In genomic region chr5:175686826-175687225, GRCh38 we compare ENCODE assay signal across 24 cellular contexts. TPM values are rescaled to one million over a fixed set of nuclear protein-coding genes. Genes with fewer than 3 reads are reported as not detected.
DNase-seq lines count a peak whose midpoint lies in the region; ATAC-seq and TF ChIP-seq lines count a peak whose summit lies in the region.
"Had no signal": no experiment of that assay in that cellular context is flagged by ENCODE, and none has a peak within 500 bp of the region (broad histone marks: within the 10 kb centered on the region; RNA-seq: fewer than 3 reads in every experiment).

No MANE protein-coding gene starts in this region.

- H3K4me3 ChIP-seq in body of pancreas = no peak overlapping the region
- no peak overlapping the region for H3K4me3 ChIP-seq in right atrium auricular region
- no peak overlapping the region for H3K4me3 ChIP-seq in osteoblast (ENCODE audit: insufficient read depth, low read length)
- H3K4me3 ChIP-seq: GM12878 had no signal

- peaks cover 61 to 88% of the 10 kb centered on the region in 2 donors for H3K36me3 Mint-ChIP-seq in CD14-positive monocyte

- H3K4me1 ChIP-seq in body of pancreas = peaks cover 12% of the 10 kb centered on the region
- peaks cover 0 to 52% of the 10 kb centered on the region in 2 donors for H3K4me1 ChIP-seq in right atrium auricular region
- H3K4me1 ChIP-seq in osteoblast (ENCODE audit: insufficient read depth, low read length) = no peaks in the 10 kb centered on the region
- H3K4me1 ChIP-seq: BE2C, Caco-2 had no signal

- no peaks in the 10 kb centered on the region for H4K20me1 ChIP-seq in osteoblast (ENCODE audit: insufficient read depth, low read length)

- H3K4me2 ChIP-seq in osteoblast (ENCODE audit: insufficient read depth, low read length) = no peak overlapping the region

- WGBS in body of pancreas, 2 donors = 65 to 67% methylated on average over 8 of the region's 9 CpGs

- intact Hi-C loops in CD14-positive monocyte (cut with micrococcal nuclease) (no loop called here), body of pancreas (cut with DNase I) (no loop called here)

- peak; percentile 37 for DNase-seq in CD14-positive monocyte (ENCODE audit: low spot score)
- no peak for DNase-seq in body of pancreas
- DNase-seq in right atrium auricular region (ENCODE audit: low spot score) = no peak
- peak; percentile 10 for DNase-seq in osteoblast (ENCODE audit: insufficient read length, low spot score, missing footprints)
- no peak for DNase-seq in GM19238 (ENCODE audit: insufficient read length, low spot score)
- DNase-seq in germinal center (ENCODE audit: low spot score) = no peak
- DNase-seq in iPS-NIHi7 (ENCODE audit: extremely low spot score) = no peak
- DNase-seq: BE2C; Caco-2; CD4-positive, alpha-beta T cell; DND-41; H9; HFFc6; KBM-7; MM.1S; NCI-H1048; NCI-H1417 treated with DMSO at 0.1 percent for 48 hours; NCI-H187; NCI-H446; NCI-H526 treated with DMSO at 0.1 percent for 48 hours; SHP77 treated with DMSO at 0.1 percent for 48 hours had no signal

- H3K27me3 ChIP-seq in body of pancreas (no peaks in the 10 kb centered on the region), right atrium auricular region (no peaks in the 10 kb centered on the region), osteoblast (ENCODE audit: insufficient read depth, low read length) (no peaks in the 10 kb centered on the region)

- H2AFZ ChIP-seq in osteoblast (ENCODE audit: low read length) = no peak overlapping the region

- peak; percentile 19 for ATAC-seq in body of pancreas
- no peak for ATAC-seq in HG02588 (IDR thresholded peaks at IDR 0.05; ENCODE audit: unreplicated experiment)
- ATAC-seq: GM12878 had no signal

- H3K27ac ChIP-seq in body of pancreas (no peak overlapping the region), right atrium auricular region (peak overlapping the region; percentile 75 to 91), osteoblast (ENCODE audit: low read depth, low read length) (no peak overlapping the region)

- H3K27ac Mint-ChIP-seq in CD14-positive monocyte = peak overlapping the region; percentile 82 to 100 (median 98)
- H3K27ac Mint-ChIP-seq: H9, HFFc6 had no signal

- no peaks in the 10 kb centered on the region for H3K79me2 ChIP-seq in osteoblast (ENCODE audit: insufficient read depth, low read length)

- H3K9me3 ChIP-seq in body of pancreas = no peaks in the 10 kb centered on the region
- no peaks in the 10 kb centered on the region for H3K9me3 ChIP-seq in right atrium auricular region
- no peaks in the 10 kb centered on the region for H3K9me3 ChIP-seq in osteoblast (ENCODE audit: low read depth, low read length)
- H3K9me3 ChIP-seq: BE2C, Caco-2 had no signal

- peaks cover 0 to 3% (median 2%) of the 10 kb centered on the region in 3 donors for H3K27me3 Mint-ChIP-seq in CD14-positive monocyte (ENCODE audit: low read depth in 3 of 3)
- H3K27me3 Mint-ChIP-seq: CD4-positive, alpha-beta T cell had no signal

- TF ChIP-seq CTCF in CD14-positive monocyte (IDR thresholded peaks at IDR 0.05) (no peak), body of pancreas (IDR thresholded peaks at IDR 0.05) (no peak), right atrium auricular region (IDR thresholded peaks at IDR 0.05) (no peak), osteoblast (IDR thresholded peaks at IDR 0.05; ENCODE audit: extremely low read depth, low read depth, low read length) (no peak)

- peaks cover 73% of the 10 kb centered on the region for H3K4me1 Mint-ChIP-seq in CD14-positive monocyte

- peaks cover 0 to 9% (median 3%) of the 10 kb centered on the region in 7 donors for H3K9me3 Mint-ChIP-seq in CD14-positive monocyte
- H3K9me3 Mint-ChIP-seq: CD4-positive, alpha-beta T cell; H9 had no signal

- H3K4me3 Mint-ChIP-seq in CD14-positive monocyte = no peak overlapping the region
- H3K4me3 Mint-ChIP-seq: CD4-positive, alpha-beta T cell; H9; HFFc6 had no signal

- H3K36me3 ChIP-seq in body of pancreas (replicated peaks in 1 of 2; ENCODE audit: insufficient read depth in 1 of 2, low read depth in 2 of 2) (no peaks in the 10 kb centered on the region), right atrium auricular region (peaks cover 9% of the 10 kb centered on the region), osteoblast (ENCODE audit: insufficient read depth, low read length) (no peaks in the 10 kb centered on the region)
- H3K36me3 ChIP-seq: BE2C had no signal

- no peak for TF ChIP-seq POLR2A in body of pancreas (IDR thresholded peaks at IDR 0.05)

RNA-seq across cellular contexts. Expression of gene HRH2, which starts 29.0 kb away (rescaled TPM):
- 10 to 100 TPM; 10.6 to 25.5 TPM for polyA plus RNA-seq in CD14-positive monocyte
- total RNA-seq in body of pancreas (under 1 TPM in 1 of 2 donors, not detected in 1; 0.78 TPM), right atrium auricular region (10 to 100 TPM in 1 of 2 donors, 1 to 10 TPM in 1; 8.0 to 18.9 TPM), osteoblast (0.36 and 0.59 TPM in 2 replicates)
- total RNA-seq: A673, Caco-2, HFFc6 had no signal

Comparison
In these comparisons a context has a peak if more than half of its experiments do, and no peak if none do; other contexts are left out.
1. DNase-seq: peak in CD14-positive monocyte (single experiment) and osteoblast (single experiment); none in body of pancreas (0 of 4), right atrium auricular region (single experiment), GM19238 (single experiment), germinal center (single experiment) and iPS-NIHi7 (single experiment).
2. H3K27ac ChIP-seq: peak in right atrium auricular region (2 of 2); none in body of pancreas (0 of 4) and osteoblast (single experiment).